In the genomic region with DNA sequence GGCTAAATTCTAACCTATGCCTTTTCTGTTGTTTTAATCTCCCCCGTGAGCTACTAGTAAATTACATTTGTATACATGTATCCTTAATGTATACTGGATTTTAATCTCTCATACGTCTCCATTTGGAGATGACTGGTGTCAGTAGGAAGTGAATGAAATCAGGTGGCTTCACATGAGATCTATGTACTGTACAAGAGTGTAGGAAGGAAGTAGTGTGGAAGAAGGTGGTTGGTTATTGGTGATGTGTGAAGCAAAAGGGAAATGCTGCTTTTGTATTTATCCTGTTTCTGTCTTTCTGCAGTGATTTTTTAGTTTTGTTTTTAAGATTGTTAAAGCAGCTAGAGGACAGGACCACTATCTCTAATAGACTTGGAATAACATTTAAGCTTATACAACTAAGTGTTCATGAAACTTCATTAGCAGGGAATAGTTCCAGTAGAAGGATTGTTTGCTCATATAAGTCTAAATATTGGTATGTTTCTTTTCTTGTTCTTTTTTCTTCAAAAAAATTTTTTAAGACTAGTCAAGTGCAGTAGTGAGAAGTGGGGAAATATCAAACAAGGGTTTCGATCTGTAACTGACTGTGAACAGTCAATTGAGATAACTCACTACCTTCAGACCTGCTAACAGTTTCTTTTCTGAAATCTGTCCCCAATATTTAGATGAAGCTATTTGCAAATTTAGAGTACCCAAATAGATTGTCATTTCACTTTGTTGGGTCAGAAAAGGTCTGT, we compare ENCODE assay signal across 11 cellular contexts. TPM values are rescaled to one million over a fixed set of nuclear protein-coding genes. Genes with fewer than 3 reads are reported as not detected.
DNase-seq lines count a peak whose midpoint lies in the region; ATAC-seq, FAIRE-seq and TF ChIP-seq lines count a peak whose summit lies in the region.
"Had no signal": no experiment of that assay in that cellular context is flagged by ENCODE, and none has a peak within 500 bp of the region (broad histone marks: within the 10 kb centered on the region; RNA-seq: fewer than 3 reads in every experiment).

No MANE protein-coding gene starts in this region.

- peak overlapping the region; percentile 44 to 56 for H3K27ac Mint-ChIP-seq in T-cell

- no peaks in the 10 kb centered on the region for H3K9me3 Mint-ChIP-seq in T-cell

- TF ChIP-seq POLR2A in HepG2 (IDR thresholded peaks at IDR 0.05; ENCODE audit: insufficient read depth in 1 of 2, low read depth in 2 of 2, low read length in 2 of 2) = no peak

- H3K27me3 Mint-ChIP-seq in T-cell = no peaks in the 10 kb centered on the region

- BruUV-seq in HepG2 (replicated peaks; lab: Mats Ljungman, UMichigan) = no TSS peak

- no peak for ATAC-seq in right cardiac atrium
- ATAC-seq in T-cell (replicated peaks in 1 of 4) = peak; percentile 57 to 81 (median 62)
- no peak for ATAC-seq in HepG2
- ATAC-seq in GM19463 (IDR thresholded peaks at IDR 0.05; ENCODE audit: unreplicated experiment) = no peak
- ATAC-seq in GM21423 (IDR thresholded peaks at IDR 0.05; ENCODE audit: unreplicated experiment) = no peak

- peaks cover 14% of the 10 kb centered on the region for H4K20me1 ChIP-seq in HepG2 (ENCODE audit: insufficient read depth, low read length)

- H3K9me3 ChIP-seq in left ventricle myocardium inferior (replicated peaks) (no peaks in the 10 kb centered on the region), right cardiac atrium (ENCODE audit: control insufficient read depth, low read length) (no peaks in the 10 kb centered on the region), HepG2 (ENCODE audit: low read length) (no peaks in the 10 kb centered on the region), BE2C (no peaks in the 10 kb centered on the region)

- H3K4me1 Mint-ChIP-seq in T-cell = peaks cover 41 to 55% (median 48%) of the 10 kb centered on the region in 3 donors

- POLR2A ChIA-PET in T-cell (lab: Charles Lee) (interaction anchor here in 1 of 2 donors (0.5 to 1.0 kb wide), 2 partner anchors 13 to 376 kb away, joined by 4 read pairs; no protein-coding TSS in a partner anchor), HepG2 (lab: Yijun Ruan, JAX) (interaction anchor here (0.8 to 1.3 kb wide), 5 partner anchors 15 to 44 kb away, joined by 3 to 7 read pairs (median 3); partner anchors contain the start of genes CIAO2A and SNX1)

- H3K4me3 ChIP-seq in left ventricle myocardium inferior (no peak overlapping the region), right cardiac atrium (ENCODE audit: low read length) (no peak overlapping the region), HepG2 (replicated peaks in 1 of 3; ENCODE audit: insufficient read depth in 1 of 3, low read depth in 2 of 3, low read length in 3 of 3) (no peak overlapping the region), BE2C (ENCODE audit: low read depth, low read length) (no peak overlapping the region)

- CTCF ChIA-PET in T-cell (lab: Charles Lee) (interaction anchor here in 1 of 2 donors (0.9 to 1.3 kb wide), 3 partner anchors 10 to 42 kb away, joined by 3 read pairs; partner anchors contain the start of gene SNX1), HepG2 (lab: Yijun Ruan, JAX; ENCODE audit: low intra/inter-chr PET ratio, low total read pairs) (no interaction called here)

- H3K36me3 Mint-ChIP-seq in T-cell = peaks cover 32% of the 10 kb centered on the region

- no peak for TF ChIP-seq CTCF in left ventricle myocardium inferior (IDR thresholded peaks at IDR 0.05; ENCODE audit: borderline replicate concordance)
- no peak for TF ChIP-seq CTCF in HepG2 (CRISPR knock-in tag; IDR thresholded peaks at IDR 0.05)
- TF ChIP-seq CTCF in BE2C (IDR thresholded peaks at IDR 0.05; ENCODE audit: low read depth, low read length) = no peak

- H3K79me2 ChIP-seq in HepG2 (ENCODE audit: insufficient read depth, low read length) = peaks cover 61% of the 10 kb centered on the region

- TF ChIP-seq EP300 in HepG2 (IDR thresholded peaks at IDR 0.05; ENCODE audit: low read depth in 2 of 2, low read length in 2 of 2) (no peak), HepG2 (CRISPR knock-in tag; IDR thresholded peaks at IDR 0.05; ENCODE audit: borderline replicate concordance) (no peak)

- FAIRE-seq in HepG2 (lab: Jason Lieb, UNC) = no peak

- peak overlapping the region; percentile 26 for H3K4me2 ChIP-seq in HepG2 (ENCODE audit: low read depth, low read length)

- H3K36me3 ChIP-seq in left ventricle myocardium inferior (peaks cover 37% of the 10 kb centered on the region), HepG2 (replicated peaks in 1 of 2; ENCODE audit: control insufficient read depth in 1 of 2, insufficient read depth in 2 of 2, low read length in 2 of 2) (peaks cover 8 to 40% of the 10 kb centered on the region in 2 experiments), BE2C (peaks cover 40% of the 10 kb centered on the region)

- intact Hi-C loops in left ventricle myocardium inferior (cut with micrococcal nuclease) = no loop called here
- intact Hi-C loops in right cardiac atrium (cut with DNase I) = no loop called here
- intact Hi-C loops in HepG2 (cut with micrococcal nuclease; ENCODE audit: unreplicated experiment) = no loop called here

- no peak for TF ChIP-seq RAD21 in HepG2 (CRISPR knock-in tag; IDR thresholded peaks at IDR 0.05)

- in situ Hi-C loops in HepG2 (cut with HindIII; ENCODE audit: extremely low pct_ligation_motif_present, low pct_unique_long_range_greater_than_20kb) = no loop called here

- H2AFZ ChIP-seq in HepG2 (ENCODE audit: low read length) = no peak overlapping the region

- WGBS in right cardiac atrium = 79% methylated on average over 3 of the region's 3 CpGs
- 93% methylated on average over 3 of the region's 3 CpGs for WGBS in HepG2 (ENCODE audit: low lambda C conversion rate)

- H3K4me3 Mint-ChIP-seq in T-cell = no peak overlapping the region

- H3K4me1 ChIP-seq in left ventricle myocardium inferior = peaks cover 72% of the 10 kb centered on the region
- H3K4me1 ChIP-seq in right cardiac atrium (ENCODE audit: control insufficient read depth, insufficient read depth, low read length) = peaks cover 4% of the 10 kb centered on the region
- peaks cover 49% of the 10 kb centered on the region for H3K4me1 ChIP-seq in HepG2 (ENCODE audit: insufficient read depth, low read length)
- H3K4me1 ChIP-seq in BE2C = no peaks in the 10 kb centered on the region

- H3K27ac ChIP-seq in left ventricle myocardium inferior (replicated peaks) (peak overlapping the region; percentile 57), right cardiac atrium (ENCODE audit: low read length) (no peak overlapping the region), HepG2 (ENCODE audit: extremely low read length, insufficient read depth, low read length) (peak overlapping the region; percentile 21)

- H3K9ac ChIP-seq in HepG2 (ENCODE audit: insufficient read depth, low read depth, low read length) = peak overlapping the region; percentile 14; the same call in 1 of the 2 replicates

- DNase-seq in left ventricle myocardium inferior (no peak), right cardiac atrium (no peak), T-cell (no peak), HepG2 (ENCODE audit: low spot score) (no peak), RKO (ENCODE audit: low spot score) (no peak), BE2C (no peak)
- DNase-seq: activated CD4-positive, alpha-beta T cell treated with anti-CD3 and anti-CD28 coated beads, Interleukin-2, amount 50 U/mL, for 1 hour; NCI-H1092 treated with DMSO at 0.1 percent for 48 hours; NCI-H748 treated with DMSO at 0.1 percent for 48 hours had no signal

- H3K27me3 ChIP-seq in left ventricle myocardium inferior (ENCODE audit: low read depth) (no peaks in the 10 kb centered on the region), right cardiac atrium (ENCODE audit: control insufficient read depth, insufficient read depth) (no peaks in the 10 kb centered on the region), HepG2 (ENCODE audit: control insufficient read depth in 1 of 2, insufficient read depth in 2 of 2, low read length in 2 of 2) (no peaks in the 10 kb centered on the region), BE2C (no peaks in the 10 kb centered on the region)

RNA-seq across cellular contexts. Expression of gene SNX1, which starts 15.3 kb away (rescaled TPM):
- total RNA-seq in left ventricle myocardium inferior (72.1 TPM), right cardiac atrium (100 to 1,000 TPM in 3 of 4 donors, 10 to 100 TPM in 1; 99.2 to 149 (median 105) TPM), T-cell (100 to 1,000 TPM in 4 of 5 donors, 10 to 100 TPM in 1; 98.8 to 168 (median 152) TPM), HepG2 (2016; rRNA removed; fragmentation: Illumina TruSeq; extraction: Trizol) (29.3 and 58.2 TPM in 2 replicates)
- polyA plus RNA-seq in right cardiac atrium (54.1 TPM), HepG2 (2011; rRNA removed) (60.1 and 63.5 TPM in 2 replicates)
- 12.4 and 14.5 TPM in 2 replicates for total RNA-seq in HepG2 (2016; cell fraction: cytosol; rRNA removed; fragmentation: Illumina TruSeq; extraction: Trizol; ENCODE audit: low read depth)
- total RNA-seq in HepG2 (2016; cell fraction: insoluble cytoplasmic fraction; rRNA removed; fragmentation: Illumina TruSeq; extraction: Trizol) = 28.7 and 54.5 TPM in 2 replicates
- 20.0 and 22.0 TPM in 2 replicates for total RNA-seq in HepG2 (2016; cell fraction: membrane; rRNA removed; fragmentation: Illumina TruSeq; extraction: Trizol)
- total RNA-seq in HepG2 (2016; cell fraction: nucleus; rRNA removed; fragmentation: Illumina TruSeq; extraction: Trizol) = 37.1 and 41.6 TPM in 2 replicates
- 48.1 and 49.3 TPM in 2 replicates for polyA plus RNA-seq in HepG2 (2011; cell fraction: cytosol; rRNA removed)
- 116 and 118 TPM in 2 replicates for polyA plus RNA-seq in HepG2 (2011; cell fraction: nucleus; rRNA removed)
- 46.7 and 52.1 TPM in 2 replicates for polyA plus RNA-seq in HepG2 (2012)
- 14.2 and 16.4 TPM in 2 replicates for polyA plus RNA-seq in HepG2 (2016; cell fraction: cytosol; fragmentation: Illumina TruSeq; extraction: Trizol; ENCODE audit: low read depth)
- polyA plus RNA-seq in HepG2 (2016; cell fraction: insoluble cytoplasmic fraction; fragmentation: Illumina TruSeq; extraction: Trizol; ENCODE audit: low read depth) = 117 and 119 TPM in 2 replicates
- polyA plus RNA-seq in HepG2 (2016; cell fraction: membrane; fragmentation: Illumina TruSeq; extraction: Trizol; ENCODE audit: low read depth) = 22.7 and 27.4 TPM in 2 replicates
- polyA plus RNA-seq in HepG2 (2016; cell fraction: nucleus; fragmentation: Illumina TruSeq; extraction: Trizol; ENCODE audit: insufficient read depth, low read depth) = 118 and 124 TPM in 2 replicates
- polyA minus RNA-seq in HepG2 (2011; rRNA and poly(A)+ RNA removed; ENCODE audit: low replicate concordance) = 89.7 and 117 TPM in 2 replicates
- 36.7 and 43.3 TPM in 2 replicates for polyA minus RNA-seq in HepG2 (2011; cell fraction: cytosol; rRNA and poly(A)+ RNA removed)
- 56.4 and 70.6 TPM in 2 replicates for polyA minus RNA-seq in HepG2 (2011; cell fraction: nucleus; rRNA and poly(A)+ RNA removed)
- 120 TPM for polyA plus RNA-seq in BE2C (2012; ENCODE audit: insufficient read depth, insufficient read length, low read depth)

RNA-seq across cellular contexts. Expression of gene CIAO2A, which starts 17.5 kb away (rescaled TPM):
- 71.0 TPM for total RNA-seq in left ventricle myocardium inferior
- total RNA-seq in right cardiac atrium = 10 to 100 TPM; 43.9 to 66.2 (median 53.6) TPM
- polyA plus RNA-seq in right cardiac atrium = 82.7 TPM
- 10 to 100 TPM; 21.9 to 31.1 (median 25.9) TPM for total RNA-seq in T-cell
- 100 and 114 TPM in 2 replicates for total RNA-seq in HepG2 (2016; rRNA removed; fragmentation: Illumina TruSeq; extraction: Trizol)
- 117 and 120 TPM in 2 replicates for total RNA-seq in HepG2 (2016; cell fraction: cytosol; rRNA removed; fragmentation: Illumina TruSeq; extraction: Trizol; ENCODE audit: low read depth)
- 104 and 128 TPM in 2 replicates for total RNA-seq in HepG2 (2016; cell fraction: insoluble cytoplasmic fraction; rRNA removed; fragmentation: Illumina TruSeq; extraction: Trizol)
- total RNA-seq in HepG2 (2016; cell fraction: membrane; rRNA removed; fragmentation: Illumina TruSeq; extraction: Trizol) = 188 and 189 TPM in 2 replicates
- total RNA-seq in HepG2 (2016; cell fraction: nucleus; rRNA removed; fragmentation: Illumina TruSeq; extraction: Trizol) = 45.9 and 47.2 TPM in 2 replicates
- 60.7 and 83.0 TPM in 2 replicates for polyA plus RNA-seq in HepG2 (2011; rRNA removed)
- polyA plus RNA-seq in HepG2 (2011; cell fraction: cytosol; rRNA removed) = 47.8 and 57.9 TPM in 2 replicates
- polyA plus RNA-seq in HepG2 (2011; cell fraction: nucleus; rRNA removed) = 10.1 and 17.2 TPM in 2 replicates
- 66.7 and 86.2 TPM in 2 replicates for polyA plus RNA-seq in HepG2 (2012)
- 136 and 156 TPM in 2 replicates for polyA plus RNA-seq in HepG2 (2016; cell fraction: cytosol; fragmentation: Illumina TruSeq; extraction: Trizol; ENCODE audit: low read depth)
- polyA plus RNA-seq in HepG2 (2016; cell fraction: insoluble cytoplasmic fraction; fragmentation: Illumina TruSeq; extraction: Trizol; ENCODE audit: low read depth) = 144 and 157 TPM in 2 replicates
- 185 and 196 TPM in 2 replicates for polyA plus RNA-seq in HepG2 (2016; cell fraction: membrane; fragmentation: Illumina TruSeq; extraction: Trizol; ENCODE audit: low read depth)
- 78.4 and 88.1 TPM in 2 replicates for polyA plus RNA-seq in HepG2 (2016; cell fraction: nucleus; fragmentation: Illumina TruSeq; extraction: Trizol; ENCODE audit: insufficient read depth, low read depth)
- polyA minus RNA-seq in HepG2 (2011; rRNA and poly(A)+ RNA removed; ENCODE audit: low replicate concordance) = 5.8 and 12.6 TPM in 2 replicates
- 13.1 and 13.5 TPM in 2 replicates for polyA minus RNA-seq in HepG2 (2011; cell fraction: cytosol; rRNA and poly(A)+ RNA removed)
- polyA minus RNA-seq in HepG2 (2011; cell fraction: nucleus; rRNA and poly(A)+ RNA removed) = 11.3 and 13.7 TPM in 2 replicates
- 66.6 TPM for polyA plus RNA-seq in BE2C (2012; ENCODE audit: insufficient read depth, insufficient read length, low read depth)

RNA-seq across cellular contexts. Expression of gene SNX22, which starts 40.4 kb away (rescaled TPM):
- total RNA-seq in left ventricle myocardium inferior (2.0 TPM), right cardiac atrium (100 to 1,000 TPM in 1 of 4 donors, 10 to 100 TPM in 3; 56.2 to 114 (median 62.6) TPM), T-cell (1 to 10 TPM in 3 of 5 donors, under 1 TPM in 2; 0.58 to 3.7 (median 1.4) TPM), HepG2 (2016; rRNA removed; fragmentation: Illumina TruSeq; extraction: Trizol) (3.1 and 5.5 TPM in 2 replicates)
- polyA plus RNA-seq in right cardiac atrium (74.0 TPM), HepG2 (2011; rRNA removed) (2.3 and 2.4 TPM in 2 replicates)
- 1.2 TPM in 2 replicates for total RNA-seq in HepG2 (2016; cell fraction: cytosol; rRNA removed; fragmentation: Illumina TruSeq; extraction: Trizol; ENCODE audit: low read depth)
- 3.8 and 4.8 TPM in 2 replicates for total RNA-seq in HepG2 (2016; cell fraction: insoluble cytoplasmic fraction; rRNA removed; fragmentation: Illumina TruSeq; extraction: Trizol)
- total RNA-seq in HepG2 (2016; cell fraction: membrane; rRNA removed; fragmentation: Illumina TruSeq; extraction: Trizol) = 1.7 and 2.0 TPM in 2 replicates
- total RNA-seq in HepG2 (2016; cell fraction: nucleus; rRNA removed; fragmentation: Illumina TruSeq; extraction: Trizol) = 5.3 and 5.7 TPM in 2 replicates
- polyA plus RNA-seq in HepG2 (2011; cell fraction: cytosol; rRNA removed) = 1.00 and 1.3 TPM in 2 replicates
- polyA plus RNA-seq in HepG2 (2011; cell fraction: nucleus; rRNA removed) = 10.3 and 12.4 TPM in 2 replicates
- polyA plus RNA-seq in HepG2 (2012) = 2.3 and 2.6 TPM in 2 replicates
- polyA plus RNA-seq in HepG2 (2016; cell fraction: cytosol; fragmentation: Illumina TruSeq; extraction: Trizol; ENCODE audit: low read depth) = 1.4 TPM in 2 replicates
- 3.3 and 4.2 TPM in 2 replicates for polyA plus RNA-seq in HepG2 (2016; cell fraction: insoluble cytoplasmic fraction; fragmentation: Illumina TruSeq; extraction: Trizol; ENCODE audit: low read depth)
- polyA plus RNA-seq in HepG2 (2016; cell fraction: membrane; fragmentation: Illumina TruSeq; extraction: Trizol; ENCODE audit: low read depth) = 1.9 and 2.2 TPM in 2 replicates
- 11.9 and 12.0 TPM in 2 replicates for polyA plus RNA-seq in HepG2 (2016; cell fraction: nucleus; fragmentation: Illumina TruSeq; extraction: Trizol; ENCODE audit: insufficient read depth, low read depth)
- 0.68 and 5.4 TPM in 2 replicates for polyA minus RNA-seq in HepG2 (2011; rRNA and poly(A)+ RNA removed; ENCODE audit: low replicate concordance)
- 0.40 and 1.1 TPM in 2 replicates for polyA minus RNA-seq in HepG2 (2011; cell fraction: cytosol; rRNA and poly(A)+ RNA removed)
- 7.0 TPM in 2 replicates for polyA minus RNA-seq in HepG2 (2011; cell fraction: nucleus; rRNA and poly(A)+ RNA removed)
- polyA plus RNA-seq in BE2C (2012; ENCODE audit: insufficient read depth, insufficient read length, low read depth) = 2.1 TPM

RNA-seq across cellular contexts. Expression of gene PPIB, which starts 51.7 kb away (rescaled TPM):
- total RNA-seq in left ventricle myocardium inferior = 102 TPM
- total RNA-seq in right cardiac atrium = 100 to 1,000 TPM; 131 to 263 (median 186) TPM
- 209 TPM for polyA plus RNA-seq in right cardiac atrium
- total RNA-seq in T-cell = 100 to 1,000 TPM; 169 to 260 (median 217) TPM
- total RNA-seq in HepG2 (2016; rRNA removed; fragmentation: Illumina TruSeq; extraction: Trizol) = 476 and 882 TPM in 2 replicates
- total RNA-seq in HepG2 (2016; cell fraction: cytosol; rRNA removed; fragmentation: Illumina TruSeq; extraction: Trizol; ENCODE audit: low read depth) = 310 and 329 TPM in 2 replicates
- total RNA-seq in HepG2 (2016; cell fraction: insoluble cytoplasmic fraction; rRNA removed; fragmentation: Illumina TruSeq; extraction: Trizol) = 469 and 893 TPM in 2 replicates
- 263 and 284 TPM in 2 replicates for total RNA-seq in HepG2 (2016; cell fraction: membrane; rRNA removed; fragmentation: Illumina TruSeq; extraction: Trizol)
- 653 and 716 TPM in 2 replicates for total RNA-seq in HepG2 (2016; cell fraction: nucleus; rRNA removed; fragmentation: Illumina TruSeq; extraction: Trizol)
- 720 and 780 TPM in 2 replicates for polyA plus RNA-seq in HepG2 (2011; rRNA removed)
- 860 and 980 TPM in 2 replicates for polyA plus RNA-seq in HepG2 (2011; cell fraction: cytosol; rRNA removed)
- polyA plus RNA-seq in HepG2 (2011; cell fraction: nucleus; rRNA removed) = 242 and 249 TPM in 2 replicates
- polyA plus RNA-seq in HepG2 (2012) = 536 and 675 TPM in 2 replicates
- 356 and 376 TPM in 2 replicates for polyA plus RNA-seq in HepG2 (2016; cell fraction: cytosol; fragmentation: Illumina TruSeq; extraction: Trizol; ENCODE audit: low read depth)
- polyA plus RNA-seq in HepG2 (2016; cell fraction: insoluble cytoplasmic fraction; fragmentation: Illumina TruSeq; extraction: Trizol; ENCODE audit: low read depth) = 548 and 588 TPM in 2 replicates
- polyA plus RNA-seq in HepG2 (2016; cell fraction: membrane; fragmentation: Illumina TruSeq; extraction: Trizol; ENCODE audit: low read depth) = 269 and 288 TPM in 2 replicates
- polyA plus RNA-seq in HepG2 (2016; cell fraction: nucleus; fragmentation: Illumina TruSeq; extraction: Trizol; ENCODE audit: insufficient read depth, low read depth) = 1,346 and 1,446 TPM in 2 replicates
- polyA minus RNA-seq in HepG2 (2011; rRNA and poly(A)+ RNA removed; ENCODE audit: low replicate concordance) = 378 and 425 TPM in 2 replicates
- 221 and 246 TPM in 2 replicates for polyA minus RNA-seq in HepG2 (2011; cell fraction: cytosol; rRNA and poly(A)+ RNA removed)
- 88.7 and 104 TPM in 2 replicates for polyA minus RNA-seq in HepG2 (2011; cell fraction: nucleus; rRNA and poly(A)+ RNA removed)
- 1,035 TPM for polyA plus RNA-seq in BE2C (2012; ENCODE audit: insufficient read depth, insufficient read length, low read depth)

Comparison
In these comparisons a context has a peak if more than half of its experiments do, and no peak if none do; other contexts are left out.
1. ATAC-seq: peak in T-cell (4 of 4); none in right cardiac atrium (0 of 2), HepG2 (single experiment), GM19463 (single experiment) and GM21423 (single experiment).